Comparison of ENCODE assay signal across 38 cellular contexts in genomic region chr12:126903180-126903876, GRCh38.
"Had no signal": no experiment of that assay in that cellular context is flagged by ENCODE, and none has a peak within 500 bp of the region (broad histone marks: within the 10 kb centered on the region; RNA-seq: fewer than 3 reads in every experiment).

No MANE protein-coding gene starts in this region.

- H3K4me1 Mint-ChIP-seq: activated CD4-positive, alpha-beta T cell treated with anti-CD3 and anti-CD28 coated beads for 36 hours; activated CD4-positive, alpha-beta T cell treated with anti-CD3 and anti-CD28 coated beads, Interleukin-2, amount 10 ng/mL, durations not matched to agents 24 days and 14 days; activated CD8-positive, alpha-beta memory T cell treated with anti-CD3 and anti-CD28 coated beads, Interleukin-2, amount 10 ng/mL, durations not matched to agents 7 days and 5 days; activated naive CD4-positive, alpha-beta T cell treated with anti-CD3 and anti-CD28 coated beads, Interleukin-2, amount 50 U/mL, for 24 hours; activated naive CD8-positive, alpha-beta T cell treated with anti-CD3 and anti-CD28 coated beads for 36 hours; activated naive CD8-positive, alpha-beta T cell treated with anti-CD3 and anti-CD28 coated beads, Interleukin-2, amount 50 U/mL, for 24 hours; central memory CD8-positive, alpha-beta T cell had no signal

- H3K27me3 Mint-ChIP-seq: activated CD4-positive, alpha-beta T cell treated with anti-CD3 and anti-CD28 coated beads, Interleukin-2, amount 10 ng/mL, durations not matched to agents 24 days and 14 days; activated CD8-positive, alpha-beta memory T cell treated with anti-CD3 and anti-CD28 coated beads, Interleukin-2, amount 10 ng/mL, durations not matched to agents 7 days and 5 days had no signal

- H3K27ac Mint-ChIP-seq: activated CD4-positive, alpha-beta memory T cell treated with anti-CD3 and anti-CD28 coated beads for 36 hours; activated CD4-positive, alpha-beta T cell treated with anti-CD3 and anti-CD28 coated beads for 36 hours; activated CD4-positive, alpha-beta T cell treated with anti-CD3 and anti-CD28 coated beads, Interleukin-2, amount 10 ng/mL, durations not matched to agents 24 days and 14 days; activated CD8-positive, alpha-beta memory T cell treated with anti-CD3 and anti-CD28 coated beads, Interleukin-2, amount 10 ng/mL, durations not matched to agents 7 days and 5 days; activated CD8-positive, alpha-beta T cell treated with anti-CD3 and anti-CD28 coated beads, Interleukin-2, amount 10 ng/mL, durations not matched to agents 7 days and 5 days; activated naive CD4-positive, alpha-beta T cell treated with anti-CD3 and anti-CD28 coated beads for 36 hours; activated naive CD4-positive, alpha-beta T cell treated with anti-CD3 and anti-CD28 coated beads, Interleukin-2, amount 50 U/mL, for 24 hours; activated naive CD8-positive, alpha-beta T cell treated with anti-CD3 and anti-CD28 coated beads for 36 hours; activated naive CD8-positive, alpha-beta T cell treated with anti-CD3 and anti-CD28 coated beads, Interleukin-2, amount 50 U/mL, for 24 hours; activated T-helper 1 cell treated with anti-CD3 and anti-CD28 coated beads, Interleukin-12 subunit alpha, Interleukin-12 subunit beta, Interleukin-2, Interleukin-4 antibody, amounts not matched to agents 30 ng/mL and 10 ng/mL and 1 ng/mL, durations not matched to agents 14 hours and 24 hours and 36 hours; activated T-helper 2 cell treated with anti-CD3 and anti-CD28 coated beads, Interferon-gamma antibody, Interleukin-2, Interleukin-4, amounts not matched to agents 10 μg/mL and 5 μg/mL and 100 μg/mL, durations not matched to agents 14 hours and 24 hours and 36 hours; effector memory CD8-positive, alpha-beta T cell; T-helper 17 cell; T-helper 2 cell treated with Interferon-gamma antibody and Interleukin-4, amounts not matched to agents 5 μg/mL and 100 μg/mL, for 36 hours had no signal

- FAIRE-seq: colon, endometrium, endothelial cell of umbilical vein had no signal

- H3K9me3 ChIP-seq: adrenal gland, body of pancreas, gastrocnemius medialis, heart left ventricle had no signal

- H3K4me3 Mint-ChIP-seq: activated CD4-positive, alpha-beta memory T cell treated with anti-CD3 and anti-CD28 coated beads for 36 hours; activated CD4-positive, alpha-beta T cell treated with anti-CD3 and anti-CD28 coated beads for 36 hours; activated CD4-positive, alpha-beta T cell treated with anti-CD3 and anti-CD28 coated beads, Interleukin-2, amount 10 ng/mL, durations not matched to agents 24 days and 14 days; activated CD8-positive, alpha-beta memory T cell treated with anti-CD3 and anti-CD28 coated beads, Interleukin-2, amount 10 ng/mL, durations not matched to agents 7 days and 5 days; activated CD8-positive, alpha-beta T cell treated with anti-CD3 and anti-CD28 coated beads, Interleukin-2, amount 10 ng/mL, durations not matched to agents 7 days and 5 days; activated naive CD4-positive, alpha-beta T cell treated with anti-CD3 and anti-CD28 coated beads for 36 hours; activated naive CD4-positive, alpha-beta T cell treated with anti-CD3 and anti-CD28 coated beads, Interleukin-2, amount 50 U/mL, for 24 hours; activated naive CD8-positive, alpha-beta T cell treated with anti-CD3 and anti-CD28 coated beads for 36 hours; activated naive CD8-positive, alpha-beta T cell treated with anti-CD3 and anti-CD28 coated beads, Interleukin-2, amount 50 U/mL, for 24 hours; activated T-helper 1 cell treated with anti-CD3 and anti-CD28 coated beads, Interleukin-12 subunit alpha, Interleukin-12 subunit beta, Interleukin-2, Interleukin-4 antibody, amounts not matched to agents 30 ng/mL and 10 ng/mL and 1 ng/mL, durations not matched to agents 14 hours and 24 hours and 36 hours; central memory CD8-positive, alpha-beta T cell; effector memory CD8-positive, alpha-beta T cell; T-helper 17 cell; T-helper 2 cell treated with Interferon-gamma antibody and Interleukin-4, amounts not matched to agents 5 μg/mL and 100 μg/mL, for 36 hours had no signal

- H3K27me3 ChIP-seq: adrenal gland, body of pancreas, gastrocnemius medialis had no signal

- H3K27ac ChIP-seq: adrenal gland, body of pancreas, epithelial cell of prostate, gastrocnemius medialis, heart left ventricle had no signal

- ATAC-seq: activated CD4-positive, alpha-beta T cell treated with anti-CD3 and anti-CD28 coated beads for 36 hours; activated CD8-positive, alpha-beta memory T cell treated with anti-CD3 and anti-CD28 coated beads, Interleukin-2, amount 10 ng/mL, durations not matched to agents 7 days and 5 days; activated CD8-positive, alpha-beta T cell treated with anti-CD3 and anti-CD28 coated beads, Interleukin-2, amount 10 ng/mL, durations not matched to agents 7 days and 5 days; activated naive CD8-positive, alpha-beta T cell treated with anti-CD3 and anti-CD28 coated beads, Interleukin-2, amount 50 U/mL, for 24 hours; body of pancreas; effector memory CD8-positive, alpha-beta T cell; gastrocnemius medialis; heart left ventricle; T-helper 17 cell had no signal

- H3K36me3 ChIP-seq: adrenal gland, gastrocnemius medialis, heart left ventricle had no signal

- H3K36me3 Mint-ChIP-seq: activated CD4-positive, alpha-beta memory T cell treated with anti-CD3 and anti-CD28 coated beads for 36 hours; activated CD8-positive, alpha-beta memory T cell treated with anti-CD3 and anti-CD28 coated beads, Interleukin-2, amount 10 ng/mL, durations not matched to agents 7 days and 5 days; activated naive CD4-positive, alpha-beta T cell treated with anti-CD3 and anti-CD28 coated beads, Interleukin-2, amount 50 U/mL, for 24 hours; activated naive CD8-positive, alpha-beta T cell treated with anti-CD3 and anti-CD28 coated beads for 36 hours had no signal

- H3K9me3 Mint-ChIP-seq: activated CD4-positive, alpha-beta memory T cell treated with anti-CD3 and anti-CD28 coated beads for 36 hours; activated naive CD4-positive, alpha-beta T cell treated with anti-CD3 and anti-CD28 coated beads for 36 hours; activated naive CD4-positive, alpha-beta T cell treated with anti-CD3 and anti-CD28 coated beads, Interleukin-2, amount 50 U/mL, for 24 hours; activated T-helper 1 cell treated with anti-CD3 and anti-CD28 coated beads, Interleukin-12 subunit alpha, Interleukin-12 subunit beta, Interleukin-2, Interleukin-4 antibody, amounts not matched to agents 30 ng/mL and 10 ng/mL and 1 ng/mL, durations not matched to agents 14 hours and 24 hours and 36 hours; central memory CD8-positive, alpha-beta T cell had no signal

- H3K4me3 ChIP-seq: adrenal gland, body of pancreas, gastrocnemius medialis, heart left ventricle had no signal

- DNase-seq: activated CD4-positive, alpha-beta memory T cell treated with anti-CD3 and anti-CD28 coated beads for 36 hours; activated CD4-positive, alpha-beta T cell treated with anti-CD3 and anti-CD28 coated beads for 36 hours; activated CD4-positive, alpha-beta T cell treated with anti-CD3 and anti-CD28 coated beads, Interleukin-2, amount 10 ng/mL, durations not matched to agents 24 days and 14 days; activated CD4-positive, CD25-positive, alpha-beta regulatory T cell; activated CD4-positive, CD25-positive, alpha-beta regulatory T cell treated with anti-CD3 and anti-CD28 coated beads, Interleukin-2, amount 50 U/mL, for 72 hours; activated CD8-positive, alpha-beta memory T cell treated with anti-CD3 and anti-CD28 coated beads, Interleukin-2, amount 10 ng/mL, durations not matched to agents 7 days and 5 days; activated CD8-positive, alpha-beta memory T cell treated with anti-CD3 and anti-CD28 coated beads, Interleukin-2, amount 50 U/mL, for 4 hours; activated CD8-positive, alpha-beta T cell treated with anti-CD3 and anti-CD28 coated beads, Interleukin-2, amount 10 ng/mL, durations not matched to agents 7 days and 5 days; activated effector memory CD4-positive, alpha-beta T cell treated with anti-CD3 and anti-CD28 coated beads, Interleukin-2, amount 50 U/mL, for 16 hours; activated naive CD4-positive, alpha-beta T cell treated with anti-CD3 and anti-CD28 coated beads for 36 hours; activated naive CD8-positive, alpha-beta T cell treated with anti-CD3 and anti-CD28 coated beads for 36 hours; activated naive CD8-positive, alpha-beta T cell treated with anti-CD3 and anti-CD28 coated beads, Interleukin-2, amount 50 U/mL, for 24 hours; activated T-cell treated with anti-CD3 and anti-CD28 coated beads, Interleukin-2, amount 50 U/mL, for 1 hour; activated T-cell treated with anti-CD3 and anti-CD28 coated beads, Interleukin-2, amount 50 U/mL, for 48 hours; adrenal gland; amygdala; aorta; body of pancreas; cortex of kidney; dermis blood vessel endothelial cell; effector CD4-positive, alpha-beta T cell; effector memory CD8-positive, alpha-beta T cell; foreskin fibroblast; gastrocnemius medialis; glutamatergic neuron; heart left ventricle; T-helper 1 cell; T-helper 17 cell; T1000 had no signal

- H3K4me1 ChIP-seq: adrenal gland, body of pancreas, gastrocnemius medialis, heart left ventricle had no signal
